In the genomic region with DNA sequence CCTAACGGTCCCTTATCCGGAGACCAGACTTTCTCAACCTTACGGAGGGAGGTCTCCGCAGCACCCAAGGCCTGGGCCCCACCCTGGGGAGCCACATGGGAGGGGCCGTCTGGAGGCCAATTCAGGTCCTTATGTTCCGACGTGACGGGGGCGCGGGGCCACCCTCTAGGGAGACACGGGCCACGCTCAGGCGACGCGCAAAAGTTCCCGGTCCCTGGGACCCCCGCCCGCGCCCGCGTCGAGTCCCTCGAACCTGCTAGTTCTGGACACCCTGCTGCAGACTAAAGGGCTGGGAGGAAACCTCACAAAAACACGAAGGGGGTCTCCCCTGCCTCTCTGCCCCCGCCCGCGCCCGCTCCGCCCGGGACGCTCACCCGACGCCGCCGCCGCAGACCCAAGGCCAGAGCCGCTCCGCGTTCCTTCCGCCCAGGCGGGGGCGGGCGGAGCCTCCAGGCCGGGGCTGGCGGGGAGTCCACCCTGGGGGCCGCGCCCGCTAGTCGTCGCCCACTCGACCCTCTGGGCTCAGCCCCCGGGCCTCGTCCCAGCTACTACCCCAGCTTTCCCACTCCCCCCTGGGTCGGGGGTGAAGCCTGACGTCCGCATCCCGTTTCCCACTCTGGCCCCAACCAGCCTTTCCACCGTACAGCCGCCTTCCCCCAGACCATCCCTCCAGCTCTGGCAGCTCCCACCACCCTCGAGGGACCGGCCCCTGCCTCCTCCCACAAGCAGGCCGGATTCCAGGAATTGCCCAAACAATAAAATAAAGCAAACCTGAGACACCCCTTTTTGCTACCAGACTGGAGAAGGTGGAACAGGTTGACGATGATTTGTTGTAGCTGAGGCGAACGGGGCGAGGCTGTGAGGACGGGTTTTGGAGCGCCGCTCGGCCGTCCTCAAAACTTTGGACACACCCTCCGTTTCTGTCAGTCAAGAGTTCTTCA, we compare ENCODE assay signal across 8 cellular contexts. TPM values are rescaled to one million over a fixed set of nuclear protein-coding genes. Genes with fewer than 3 reads are reported as not detected.
DNase-seq lines count a peak whose midpoint lies in the region; ATAC-seq and TF ChIP-seq lines count a peak whose summit lies in the region.

No MANE protein-coding gene starts in this region.

- H3K27me3 Mint-ChIP-seq in natural killer cell treated with Interleukin-12 subunit alpha and Interleukin-12 subunit beta and Interleukin-15 and Interleukin-18, amount 100 ng/mL, for 72 hours, result no peaks in the 10 kb centered on the region

- H3K27ac ChIP-seq in Peyer's patch (peak overlapping the region; percentile 20 to 73 (median 64)), epithelial cell of prostate (peak overlapping the region; percentile 100)

- no peak for TF ChIP-seq POLR2A in Peyer's patch (IDR thresholded peaks at IDR 0.05)

- H3K4me3 ChIP-seq in GM12864 (ENCODE audit: low read depth, low read length), result peak overlapping the region; percentile 63
- H3K4me3 ChIP-seq in Peyer's patch, result peak overlapping the region; percentile 36 to 56 (median 46)

- TF ChIP-seq CTCF in GM12864 (IDR thresholded peaks at IDR 0.05; ENCODE audit: low read depth, low read length, missing control alignments) (no peak), Peyer's patch (IDR thresholded peaks at IDR 0.05) (no peak)

- H3K4me1 ChIP-seq in Peyer's patch, result peaks cover 6 to 40% (median 19%) of the 10 kb centered on the region in 4 donors

- H3K27ac Mint-ChIP-seq in natural killer cell treated with Interleukin-12 subunit alpha and Interleukin-12 subunit beta and Interleukin-15 and Interleukin-18, amount 100 ng/mL, for 72 hours, result peak overlapping the region in 1 of 2 donors; percentile 53

- H3K27me3 ChIP-seq in Peyer's patch, result no peaks in the 10 kb centered on the region

- H3K36me3 ChIP-seq in Peyer's patch, result peaks cover 0 to 37% (median 0%) of the 10 kb centered on the region in 3 donors

- no peaks in the 10 kb centered on the region for H3K9me3 Mint-ChIP-seq in natural killer cell treated with Interleukin-12 subunit alpha and Interleukin-12 subunit beta and Interleukin-15 and Interleukin-18, amount 100 ng/mL, for 72 hours

- no peak for DNase-seq in GM12864 (ENCODE audit: low read depth)
- DNase-seq in Peyer's patch, result no peak
- no peak for DNase-seq in epithelial cell of prostate (ENCODE audit: low read depth, low spot score)
- DNase-seq in natural killer cell treated with Interleukin-12 subunit alpha and Interleukin-12 subunit beta and Interleukin-15 and Interleukin-18, amount 100 ng/mL, for 72 hours (ENCODE audit: low spot score), result peak; percentile 31
- DNase-seq in NCI-H2171 treated with DMSO at 0.1 percent for 48 hours (lab: John Stamatoyannopoulos, UW), result no peak
- no peak for DNase-seq in NCI-H2227 (lab: John Stamatoyannopoulos, UW; ENCODE audit: unreplicated experiment)
- DNase-seq in T-helper 9 cell, result no peak

- H3K9me3 ChIP-seq in Peyer's patch, result no peaks in the 10 kb centered on the region

- peaks cover 10 to 12% of the 10 kb centered on the region in 2 donors for H3K4me1 Mint-ChIP-seq in natural killer cell treated with Interleukin-12 subunit alpha and Interleukin-12 subunit beta and Interleukin-15 and Interleukin-18, amount 100 ng/mL, for 72 hours (ENCODE audit: low read depth in 2 of 2)

- H3K4me3 Mint-ChIP-seq in natural killer cell treated with Interleukin-12 subunit alpha and Interleukin-12 subunit beta and Interleukin-15 and Interleukin-18, amount 100 ng/mL, for 72 hours, result peak overlapping the region; percentile 93

- no peak for ATAC-seq in natural killer cell treated with Interleukin-12 subunit alpha and Interleukin-12 subunit beta and Interleukin-15 and Interleukin-18, amount 100 ng/mL, for 72 hours
- ATAC-seq in HG02763 (IDR thresholded peaks at IDR 0.05; ENCODE audit: unreplicated experiment), result no peak

- H3K36me3 Mint-ChIP-seq in natural killer cell treated with Interleukin-12 subunit alpha and Interleukin-12 subunit beta and Interleukin-15 and Interleukin-18, amount 100 ng/mL, for 72 hours, result no peaks in the 10 kb centered on the region

RNA-seq across cellular contexts. Expression of a gene that starts 2.7 kb away (rescaled TPM):
- 100 to 1,000 TPM; 130 to 157 (median 137) TPM for total RNA-seq in Peyer's patch
- total RNA-seq in natural killer cell treated with Interleukin-12 subunit alpha and Interleukin-12 subunit beta and Interleukin-15 and Interleukin-18, amount 100 ng/mL, for 72 hours, result 100 to 1,000 TPM in 1 of 2 donors, 10 to 100 TPM in 1; 89.2 to 113 TPM

RNA-seq across cellular contexts. Expression of a gene that starts 31.1 kb away (rescaled TPM):
- total RNA-seq in Peyer's patch, result 10 to 100 TPM; 27.4 to 55.3 (median 35.1) TPM
- 10 to 100 TPM; 33.6 to 83.5 TPM for total RNA-seq in natural killer cell treated with Interleukin-12 subunit alpha and Interleukin-12 subunit beta and Interleukin-15 and Interleukin-18, amount 100 ng/mL, for 72 hours

RNA-seq across cellular contexts. Expression of a gene that starts 33.0 kb away (rescaled TPM):
- 1 to 10 TPM in 2 of 4 donors, under 1 TPM in 2; 0.67 to 4.1 (median 2.4) TPM for total RNA-seq in Peyer's patch
- 1 to 10 TPM in 1 of 2 donors, under 1 TPM in 1; 0.98 to 1.8 TPM for total RNA-seq in natural killer cell treated with Interleukin-12 subunit alpha and Interleukin-12 subunit beta and Interleukin-15 and Interleukin-18, amount 100 ng/mL, for 72 hours

RNA-seq across cellular contexts. Expression of a gene that starts 54.2 kb away (rescaled TPM):
- 10 to 100 TPM; 21.0 to 42.7 (median 31.7) TPM for total RNA-seq in Peyer's patch
- total RNA-seq in natural killer cell treated with Interleukin-12 subunit alpha and Interleukin-12 subunit beta and Interleukin-15 and Interleukin-18, amount 100 ng/mL, for 72 hours, result 10 to 100 TPM; 20.6 to 56.9 TPM

RNA-seq across cellular contexts. Expression of a gene that starts 56.2 kb away (rescaled TPM):
- total RNA-seq in Peyer's patch, result 10 to 100 TPM in 3 of 4 donors, 1 to 10 TPM in 1; 6.6 to 32.9 (median 14.1) TPM
- 1 to 10 TPM; 1.1 to 2.1 TPM for total RNA-seq in natural killer cell treated with Interleukin-12 subunit alpha and Interleukin-12 subunit beta and Interleukin-15 and Interleukin-18, amount 100 ng/mL, for 72 hours
